8 cellular contexts compared by ENCODE assay signal in genomic region chr2:32010280-32010669, GRCh38. TPM values are rescaled to one million over a fixed set of nuclear protein-coding genes. Genes with fewer than 3 reads are reported as not detected.
DNase-seq lines count a peak whose midpoint lies in the region; ATAC-seq and TF ChIP-seq lines count a peak whose summit lies in the region.
"Not testable (repeated sequence)": the region's sequence is repeated elsewhere in the genome, so short reads cannot be mapped to it uniquely, and the experiment has no call there.

No MANE protein-coding gene starts in this region.

- not testable (repeated sequence) for H3K27me3 Mint-ChIP-seq in chondrocyte (ENCODE audit: low read depth)

- intact Hi-C loops in left colon (cut with DNase I, micrococcal nuclease): not testable (repeated sequence)

- peak; percentile 64 for ATAC-seq in GM19324 (IDR thresholded peaks at IDR 0.05; ENCODE audit: low FRiP score, unreplicated experiment)
- ATAC-seq in HG03066 (IDR thresholded peaks at IDR 0.05; ENCODE audit: low read depth, unreplicated experiment): peak; percentile 55
- ATAC-seq in left colon: peak; percentile 77

- H3K36me3 Mint-ChIP-seq in chondrocyte (ENCODE audit: low read depth): not testable (repeated sequence)

- not testable (repeated sequence) for H3K27ac Mint-ChIP-seq in chondrocyte (ENCODE audit: unreplicated experiment)

- H3K9me3 Mint-ChIP-seq in chondrocyte (ENCODE audit: low read depth): not testable (repeated sequence)

- peak overlapping the region; percentile 55 for H3K4me3 Mint-ChIP-seq in chondrocyte (ENCODE audit: unreplicated experiment)

- TF ChIP-seq CTCF in chondrocyte (IDR thresholded peaks at IDR 0.05): peak; percentile 28

- peaks cover 40% of the 10 kb centered on the region for H3K4me1 Mint-ChIP-seq in chondrocyte (ENCODE audit: low read depth)

- peak; percentile 23 for DNase-seq in AG08396 (ENCODE audit: low spot score)
- peak; percentile 71 for DNase-seq in NCI-H82 (lab: John Stamatoyannopoulos, UW)
- peak; percentile 59 for DNase-seq in activated CD4-positive, alpha-beta T cell treated with anti-CD3 and anti-CD28 coated beads, Interleukin-2, amount 50 U/mL, for 1 hour
- not testable (repeated sequence) for DNase-seq in chondrocyte (ENCODE audit: low spot score)
- DNase-seq in left colon: peak; percentile 49 to 69
- peak; percentile 35 to 50 for DNase-seq in stimulated activated CD4-positive, alpha-beta T cell treated with anti-CD3 and anti-CD28 coated beads, Interleukin-15, amount 100 ng/mL, for 1 hour (ENCODE audit: low read depth in 1 of 2, low spot score in 1 of 2)

RNA-seq across cellular contexts. Expression of gene MEMO1, which starts 0.5 kb away (rescaled TPM):
- total RNA-seq in chondrocyte: 36.9 to 43.5 TPM (median 41.9 TPM) in 3 replicates
- 10 to 100 TPM; 28.2 to 29.1 TPM for total RNA-seq in left colon

RNA-seq across cellular contexts. Expression of gene DPY30, which starts 29.3 kb away (rescaled TPM):
- total RNA-seq in chondrocyte (51.5 to 60.6 TPM (median 51.8 TPM) in 3 replicates), left colon (10 to 100 TPM; 40.5 to 50.8 TPM)

RNA-seq across cellular contexts. Expression of gene SPAST, which starts 53.1 kb away (rescaled TPM):
- total RNA-seq in chondrocyte: 19.7 to 23.7 TPM (median 20.5 TPM) in 3 replicates
- 10 to 100 TPM; 18.6 TPM for total RNA-seq in left colon
